ENCODE assay signal across 16 cellular contexts in genomic region chr11:28619870-28620540, GRCh38.
DNase-seq lines count a peak whose midpoint lies in the region; ATAC-seq and TF ChIP-seq lines count a peak whose summit lies in the region.
"Had no signal": no experiment of that assay in that cellular context is flagged by ENCODE, and none has a peak within 500 bp of the region (broad histone marks: within the 10 kb centered on the region; RNA-seq: fewer than 3 reads in every experiment).

No MANE protein-coding gene starts in this region.

- in situ Hi-C loops in KBM-7 (cut with MboI; ENCODE audit: low pct_unique_long_range_greater_than_20kb, low sequenced_read_pairs), result no loop called here

- ATAC-seq in HG03097 (IDR thresholded peaks at IDR 0.05; ENCODE audit: low FRiP score, unreplicated experiment), result no peak
- ATAC-seq in GM19467 (IDR thresholded peaks at IDR 0.05; ENCODE audit: unreplicated experiment), result no peak
- no peak for ATAC-seq in HG03521 (IDR thresholded peaks at IDR 0.05; ENCODE audit: unreplicated experiment)
- ATAC-seq: mucosa of descending colon had no signal

- no peak for TF ChIP-seq CTCF in cardiac fibroblast (IDR thresholded peaks at IDR 0.05; ENCODE audit: low read depth, low read length)

- H3K4me3 ChIP-seq in cardiac fibroblast (replicated peaks in 1 of 2; ENCODE audit: low read depth in 2 of 2, low read length in 2 of 2), result no peak overlapping the region
- H3K4me3 ChIP-seq: MG63, mucosa of descending colon, SJSA1 had no signal

- DNase-seq in Daoy (ENCODE audit: low read depth) (peak; percentile 33), NCI-H460 (ENCODE audit: extremely low read depth, low read depth) (peak; percentile 76), cardiac fibroblast (ENCODE audit: low read depth in 2 of 2) (peak; percentile 12 to 59), kidney tubule cell (ENCODE audit: low spot score) (peak; percentile 90), KBM-7 (no peak)
- DNase-seq: activated CD4-positive, alpha-beta memory T cell treated with anti-CD3 and anti-CD28 coated beads for 36 hours; amygdala; DMS 273 treated with DMSO at 0.1 percent for 48 hours; islet precursor cell; MG63; mucosa of descending colon; NCI-H2081 treated with DMSO at 0.1 percent for 48 hours had no signal
